Comparison of ENCODE assay signal across 1 cellular context in the genomic region with DNA sequence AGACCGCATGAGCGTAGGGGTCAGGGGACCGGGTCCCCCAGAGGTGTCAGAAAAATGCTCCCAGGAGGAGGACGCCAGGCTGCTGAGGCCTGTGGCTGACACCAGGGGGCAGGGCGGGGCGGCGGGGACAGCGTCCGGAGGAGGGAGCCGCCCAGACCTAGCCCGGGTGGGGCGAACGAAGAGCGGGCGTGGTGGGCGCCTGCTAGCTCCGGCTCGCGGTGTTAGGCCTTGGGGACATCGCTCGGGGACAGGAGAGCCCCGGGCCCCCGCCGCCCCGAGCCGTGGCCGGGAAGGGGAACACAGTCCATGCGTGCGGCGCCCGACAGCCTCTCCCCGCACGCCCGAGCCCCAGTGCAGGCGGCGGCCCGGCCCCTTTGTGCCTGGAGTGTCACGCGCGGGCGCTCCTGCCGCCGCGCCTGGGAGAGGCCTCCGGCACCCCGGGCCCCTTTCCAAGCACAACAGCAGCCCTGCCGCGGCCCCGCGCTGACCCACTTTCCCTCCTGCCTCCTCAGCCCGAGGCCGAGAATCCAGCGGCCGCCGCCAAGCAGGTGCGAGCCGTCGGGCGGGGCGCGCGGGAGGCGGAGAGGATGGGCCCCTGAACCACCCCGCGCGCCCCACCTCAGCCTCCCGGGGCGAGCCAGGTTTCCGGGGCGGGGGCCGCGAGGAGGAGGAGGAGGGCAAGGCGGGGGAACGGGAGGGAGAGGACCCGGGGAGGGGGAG.
TF ChIP-seq lines count a peak whose summit lies in the region.

No MANE protein-coding gene starts in this region.

TF ChIP-seq in SK-N-SH treated with all-trans-retinoic acid at 6 μM for 48 hours, 23 proteins besides CTCF, POLR2A, EP300 and RAD21 (continued from another document):
- TF ChIP-seq, protein P1, sequence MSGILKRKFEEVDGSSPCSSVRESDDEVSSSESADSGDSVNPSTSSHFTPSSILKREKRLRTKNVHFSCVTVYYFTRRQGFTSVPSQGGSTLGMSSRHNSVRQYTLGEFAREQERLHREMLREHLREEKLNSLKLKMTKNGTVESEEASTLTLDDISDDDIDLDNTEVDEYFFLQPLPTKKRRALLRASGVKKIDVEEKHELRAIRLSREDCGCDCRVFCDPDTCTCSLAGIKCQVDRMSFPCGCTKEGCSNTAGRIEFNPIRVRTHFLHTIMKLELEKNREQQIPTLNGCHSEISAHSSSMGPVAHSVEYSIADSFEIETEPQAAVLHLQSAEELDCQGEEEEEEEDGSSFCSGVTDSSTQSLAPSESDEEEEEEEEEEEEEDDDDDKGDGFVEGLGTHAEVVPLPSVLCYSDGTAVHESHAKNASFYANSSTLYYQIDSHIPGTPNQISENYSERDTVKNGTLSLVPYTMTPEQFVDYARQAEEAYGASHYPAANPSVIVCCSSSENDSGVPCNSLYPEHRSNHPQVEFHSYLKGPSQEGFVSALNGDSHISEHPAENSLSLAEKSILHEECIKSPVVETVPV (CRISPR knock-in tag; IDR thresholded peaks at IDR 0.05) = no peak
- TF ChIP-seq BACH2 (CRISPR knock-in tag; IDR thresholded peaks at IDR 0.05; ENCODE audit: borderline replicate concordance) (no peak), TSHZ2 (CRISPR knock-in tag; IDR thresholded peaks at IDR 0.05) (no peak), OSR1 (CRISPR knock-in tag; IDR thresholded peaks at IDR 0.05) (no peak), ZC3H10 (CRISPR knock-in tag; IDR thresholded peaks at IDR 0.05) (no peak), ARNTL (CRISPR knock-in tag; IDR thresholded peaks at IDR 0.05; ENCODE audit: borderline replicate concordance, low read depth) (no peak), ZNF70 (CRISPR knock-in tag; IDR thresholded peaks at IDR 0.05) (no peak), SNAI2 (CRISPR knock-in tag; IDR thresholded peaks at IDR 0.05) (no peak), GLIS3 (CRISPR knock-in tag; IDR thresholded peaks at IDR 0.05) (no peak), ISL1 (CRISPR knock-in tag; IDR thresholded peaks at IDR 0.05) (no peak)
